Comparison of ENCODE assay signal across 15 cellular contexts in genomic region chr2:161245671-161246070, GRCh38.
DNase-seq lines count a peak whose midpoint lies in the region; ATAC-seq and TF ChIP-seq lines count a peak whose summit lies in the region.
"Had no signal": no experiment of that assay in that cellular context is flagged by ENCODE, and none has a peak within 500 bp of the region (broad histone marks: within the 10 kb centered on the region; RNA-seq: fewer than 3 reads in every experiment).

No MANE protein-coding gene starts in this region.

- no peak for TF ChIP-seq CTCF in upper lobe of right lung (IDR thresholded peaks at IDR 0.05)

- DNase-seq in stimulated activated naive CD8-positive, alpha-beta T cell treated with anti-CD3 and anti-CD28 coated beads, Interleukin-15, Interleukin-2, amounts not matched to agents 100 U/mL and 50 U/mL, for 24 hours, result no peak
- no peak for DNase-seq in activated CD8-positive, alpha-beta T cell treated with anti-CD3 and anti-CD28 coated beads, Interleukin-2, amount 10 ng/mL, durations not matched to agents 7 days and 5 days
- peak; percentile 19 for DNase-seq in left kidney (ENCODE audit: low read depth, low spot score)
- DNase-seq in upper lobe of right lung, result no peak
- DNase-seq in SHP77 (lab: John Stamatoyannopoulos, UW), result no peak
- no peak for DNase-seq in GM23248
- DNase-seq in left lobe of liver (ENCODE audit: low spot score), result no peak
- DNase-seq: GDM1; H7; Kasumi-1; kidney; NCI-H446; SIG-M5; stimulated activated CD4-positive, alpha-beta T cell treated with anti-CD3 and anti-CD28 coated beads, Interleukin-1b, Interleukin-23, amount 100 ng/mL, for 48 hours had no signal

- intact Hi-C loops in upper lobe of right lung (cut with DNase I), result no loop called here

- WGBS in GM23248 (ENCODE audit: low coverage in 1 of 2, low lambda C conversion rate in 2 of 2, missing lambda C conversion rate in 2 of 2), 2 experiments, result 96 to 100% methylated on average over 2 of the region's 2 CpGs

- H3K36me3 ChIP-seq in upper lobe of right lung (no peaks in the 10 kb centered on the region), GM23248 (ENCODE audit: low read depth) (no peaks in the 10 kb centered on the region)

- H2AFZ ChIP-seq in GM23248, result no peak overlapping the region

- no peak for ATAC-seq in stimulated activated naive CD8-positive, alpha-beta T cell treated with anti-CD3 and anti-CD28 coated beads, Interleukin-15, Interleukin-2, amounts not matched to agents 100 U/mL and 50 U/mL, for 24 hours
- no peak for ATAC-seq in activated CD8-positive, alpha-beta T cell treated with anti-CD3 and anti-CD28 coated beads, Interleukin-2, amount 10 ng/mL, durations not matched to agents 7 days and 5 days
- ATAC-seq in upper lobe of right lung (no peak), left lobe of liver (no peak)

- H3K4me1 ChIP-seq in upper lobe of right lung, result no peaks in the 10 kb centered on the region
- H3K4me1 ChIP-seq in GM23248 (ENCODE audit: insufficient read depth), result no peaks in the 10 kb centered on the region

- no peaks in the 10 kb centered on the region for H3K9me2 ChIP-seq in GM23248 (ENCODE audit: insufficient read depth)

- no peaks in the 10 kb centered on the region for H3K79me2 ChIP-seq in GM23248 (ENCODE audit: insufficient read depth)

- peaks cover 13% of the 10 kb centered on the region for H3K27me3 ChIP-seq in upper lobe of right lung
- peaks cover 10% of the 10 kb centered on the region; the same call in 1 of the 2 replicates for H3K27me3 ChIP-seq in GM23248 (replicated peaks; ENCODE audit: insufficient read depth)

- H3K4me3 Mint-ChIP-seq in stimulated activated naive CD8-positive, alpha-beta T cell treated with anti-CD3 and anti-CD28 coated beads, Interleukin-15, Interleukin-2, amounts not matched to agents 100 ng/mL and 50 ng/mL, for 24 hours, result peak overlapping the region; percentile 91
- peak overlapping the region; percentile 89 for H3K4me3 Mint-ChIP-seq in activated CD8-positive, alpha-beta T cell treated with anti-CD3 and anti-CD28 coated beads, Interleukin-2, amount 10 ng/mL, durations not matched to agents 7 days and 5 days

- H4K20me1 ChIP-seq in GM23248 (ENCODE audit: insufficient read depth), result no peaks in the 10 kb centered on the region

- peaks cover 5% of the 10 kb centered on the region for H3F3A ChIP-seq in GM23248 (ENCODE audit: insufficient read depth)

- no peak overlapping the region for H3K27ac ChIP-seq in upper lobe of right lung
- no peak overlapping the region for H3K27ac ChIP-seq in GM23248

- H3K27ac Mint-ChIP-seq in stimulated activated naive CD8-positive, alpha-beta T cell treated with anti-CD3 and anti-CD28 coated beads, Interleukin-15, Interleukin-2, amounts not matched to agents 100 ng/mL and 50 ng/mL, for 24 hours, result peak overlapping the region; percentile 94
- H3K27ac Mint-ChIP-seq in activated CD8-positive, alpha-beta T cell treated with anti-CD3 and anti-CD28 coated beads, Interleukin-2, amount 10 ng/mL, durations not matched to agents 7 days and 5 days, result peak overlapping the region; percentile 85

- POLR2A ChIA-PET in activated CD8-positive, alpha-beta T cell treated with anti-CD3 and anti-CD28 coated beads, Interleukin-2, amount 10 ng/mL, durations not matched to agents 7 days and 5 days (lab: Charles Lee), result no interaction called here

- H3K9me3 Mint-ChIP-seq in stimulated activated naive CD8-positive, alpha-beta T cell treated with anti-CD3 and anti-CD28 coated beads, Interleukin-15, Interleukin-2, amounts not matched to agents 100 ng/mL and 50 ng/mL, for 24 hours, result no peaks in the 10 kb centered on the region
- no peaks in the 10 kb centered on the region for H3K9me3 Mint-ChIP-seq in activated CD8-positive, alpha-beta T cell treated with anti-CD3 and anti-CD28 coated beads, Interleukin-2, amount 10 ng/mL, durations not matched to agents 7 days and 5 days (ENCODE audit: insufficient read depth)

- no peak overlapping the region for H3K9ac ChIP-seq in GM23248

- peak overlapping the region; percentile 31 for H3K4me3 ChIP-seq in upper lobe of right lung
- H3K4me3 ChIP-seq in GM23248, result no peak overlapping the region

- CTCF ChIA-PET in activated CD8-positive, alpha-beta T cell treated with anti-CD3 and anti-CD28 coated beads, Interleukin-2, amount 10 ng/mL, durations not matched to agents 7 days and 5 days (lab: Charles Lee), result interaction anchor here (1.0 to 2.1 kb wide), 2 partner anchors 22 to 28 kb away, joined by 4 to 8 read pairs; no protein-coding TSS in a partner anchor

- H3K36me3 Mint-ChIP-seq in stimulated activated naive CD8-positive, alpha-beta T cell treated with anti-CD3 and anti-CD28 coated beads, Interleukin-15, Interleukin-2, amounts not matched to agents 100 ng/mL and 50 ng/mL, for 24 hours (ENCODE audit: low read depth), result peaks cover 8% of the 10 kb centered on the region
- H3K36me3 Mint-ChIP-seq in activated CD8-positive, alpha-beta T cell treated with anti-CD3 and anti-CD28 coated beads, Interleukin-2, amount 10 ng/mL, durations not matched to agents 7 days and 5 days (ENCODE audit: low read depth), result peaks cover 17% of the 10 kb centered on the region

- in situ Hi-C loops in GM23248 (cut with MboI), result no loop called here

- no peak overlapping the region for H3K4me2 ChIP-seq in GM23248 (ENCODE audit: unreplicated experiment)

- H3K27me3 Mint-ChIP-seq in stimulated activated naive CD8-positive, alpha-beta T cell treated with anti-CD3 and anti-CD28 coated beads, Interleukin-15, Interleukin-2, amounts not matched to agents 100 ng/mL and 50 ng/mL, for 24 hours, result no peaks in the 10 kb centered on the region
- H3K27me3 Mint-ChIP-seq in activated CD8-positive, alpha-beta T cell treated with anti-CD3 and anti-CD28 coated beads, Interleukin-2, amount 10 ng/mL, durations not matched to agents 7 days and 5 days (ENCODE audit: low read depth), result peaks cover 22% of the 10 kb centered on the region

- no peaks in the 10 kb centered on the region for H3K9me3 ChIP-seq in upper lobe of right lung
- no peaks in the 10 kb centered on the region for H3K9me3 ChIP-seq in GM23248 (ENCODE audit: low read depth)

- H3K4me1 Mint-ChIP-seq in stimulated activated naive CD8-positive, alpha-beta T cell treated with anti-CD3 and anti-CD28 coated beads, Interleukin-15, Interleukin-2, amounts not matched to agents 100 ng/mL and 50 ng/mL, for 24 hours (ENCODE audit: low read depth), result peaks cover 50% of the 10 kb centered on the region
- peaks cover 44% of the 10 kb centered on the region for H3K4me1 Mint-ChIP-seq in activated CD8-positive, alpha-beta T cell treated with anti-CD3 and anti-CD28 coated beads, Interleukin-2, amount 10 ng/mL, durations not matched to agents 7 days and 5 days (ENCODE audit: low read depth)
